In the genomic region with DNA sequence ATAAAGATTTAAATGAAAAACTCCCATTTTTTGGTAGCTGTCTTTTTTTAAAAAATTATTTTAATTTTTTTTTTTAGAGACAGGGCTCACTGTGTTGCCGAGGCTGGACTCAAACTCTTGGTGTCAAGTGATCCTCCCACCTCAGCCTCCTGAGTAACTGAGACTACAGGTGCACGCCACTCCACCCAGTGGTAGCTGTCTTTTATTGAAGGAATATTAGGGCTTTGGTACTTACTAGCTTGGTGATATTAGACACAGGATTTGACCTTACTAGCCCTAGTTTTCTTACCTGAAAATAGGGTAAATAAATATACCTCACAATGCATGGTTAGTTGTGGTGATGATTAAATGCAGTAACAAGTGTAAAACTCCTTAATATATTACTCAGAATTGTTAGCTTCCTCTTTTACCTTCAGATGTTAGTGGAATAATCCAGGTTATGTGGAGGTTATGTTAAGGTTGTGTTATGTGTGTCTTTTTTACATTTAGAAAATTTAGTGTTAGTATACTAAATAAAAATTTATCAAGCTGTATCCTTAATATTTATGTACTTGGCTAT, we compare ENCODE assay signal across 17 cellular contexts.
A peak's percentile ranks its signal among the peaks of the same experiment; 100 is the strongest.
DNase-seq lines count a peak whose midpoint lies in the region; ATAC-seq, FAIRE-seq and TF ChIP-seq lines count a peak whose summit lies in the region.
"Had no signal": no experiment of that assay in that cellular context is flagged by ENCODE, and none has a peak within 500 bp of the region (broad histone marks: within the 10 kb centered on the region; RNA-seq: fewer than 3 reads in every experiment).

No MANE protein-coding gene starts in this region.

- peaks cover 33% of the 10 kb centered on the region for H3K79me2 ChIP-seq in DND-41 (ENCODE audit: insufficient read depth, low read length)

- no peak for FAIRE-seq in small intestine (lab: Jason Lieb, UNC)
- FAIRE-seq: pancreas had no signal

- no peaks in the 10 kb centered on the region for H3K9me3 Mint-ChIP-seq in mesothelial cell of epicardium
- no peaks in the 10 kb centered on the region for H3K9me3 Mint-ChIP-seq in activated T-cell treated with anti-CD3 and anti-CD28 coated beads, Interleukin-2, amount 50 U/mL, for 4 hours
- H3K9me3 Mint-ChIP-seq: activated CD4-positive, alpha-beta T cell treated with anti-CD3 and anti-CD28 coated beads, Interleukin-2, amount 10 ng/mL, durations not matched to agents 7 days and 5 days; activated naive CD4-positive, alpha-beta T cell treated with anti-CD3 and anti-CD28 coated beads, Interleukin-2, amount 50 U/mL, for 72 hours had no signal

- H3K27me3 Mint-ChIP-seq in mesothelial cell of epicardium (ENCODE audit: low read depth) = no peaks in the 10 kb centered on the region
- H3K27me3 Mint-ChIP-seq in activated T-cell treated with anti-CD3 and anti-CD28 coated beads, Interleukin-2, amount 50 U/mL, for 4 hours (ENCODE audit: low read depth) = no peaks in the 10 kb centered on the region
- H3K27me3 Mint-ChIP-seq: activated CD4-positive, alpha-beta T cell treated with anti-CD3 and anti-CD28 coated beads, Interleukin-2, amount 10 ng/mL, durations not matched to agents 7 days and 5 days had no signal

- H3K36me3 Mint-ChIP-seq in mesothelial cell of epicardium = no peaks in the 10 kb centered on the region
- peaks cover 5% of the 10 kb centered on the region for H3K36me3 Mint-ChIP-seq in activated T-cell treated with anti-CD3 and anti-CD28 coated beads, Interleukin-2, amount 50 U/mL, for 4 hours (ENCODE audit: insufficient read depth)
- H3K36me3 Mint-ChIP-seq: activated naive CD4-positive, alpha-beta T cell treated with anti-CD3 and anti-CD28 coated beads, Interleukin-2, amount 50 U/mL, for 72 hours had no signal

- H3K4me1 Mint-ChIP-seq in mesothelial cell of epicardium = peaks cover 20% of the 10 kb centered on the region
- peaks cover 7% of the 10 kb centered on the region for H3K4me1 Mint-ChIP-seq in activated T-cell treated with anti-CD3 and anti-CD28 coated beads, Interleukin-2, amount 50 U/mL, for 4 hours (ENCODE audit: low read depth)

- ATAC-seq in DND-41 (ENCODE audit: insufficient read depth, low read depth) (no peak; the same call in 2 of the 3 replicates), RWPE2 (ENCODE audit: low read depth) (no peak), GM18498 (IDR thresholded peaks at IDR 0.05; ENCODE audit: unreplicated experiment) (no peak)
- no peak for ATAC-seq in activated T-cell treated with anti-CD3 and anti-CD28 coated beads, Interleukin-2, amount 50 U/mL, for 4 hours
- ATAC-seq: activated naive CD4-positive, alpha-beta T cell treated with anti-CD3 and anti-CD28 coated beads, Interleukin-2, amount 50 U/mL, for 72 hours; left lobe of liver had no signal

- H3K27me3 ChIP-seq in DND-41 (ENCODE audit: insufficient read depth, low read length, poor library complexity) = no peaks in the 10 kb centered on the region
- no peaks in the 10 kb centered on the region for H3K27me3 ChIP-seq in RWPE2 (ENCODE audit: insufficient read depth, poor library complexity, severe bottlenecking)
- no peaks in the 10 kb centered on the region for H3K27me3 ChIP-seq in small intestine (ENCODE audit: control insufficient read depth in 2 of 2, insufficient read depth in 2 of 2, low read length in 2 of 2)
- H3K27me3 ChIP-seq: BLaER1 treated with 17β-estradiol and CSF1 and Interleukin-3, amounts not matched to agents 10 nM and 100 nM; body of pancreas; pancreas; spleen had no signal

- H3K4me3 ChIP-seq in DND-41 (ENCODE audit: low read depth in 1 of 2, low read length in 2 of 2) = no peak overlapping the region
- no peak overlapping the region for H3K4me3 ChIP-seq in GM12875 (ENCODE audit: low read depth, low read length)
- no peak overlapping the region for H3K4me3 ChIP-seq in RWPE2 (ENCODE audit: severe bottlenecking)
- no peak overlapping the region for H3K4me3 ChIP-seq in small intestine (ENCODE audit: low read depth in 1 of 2, low read length in 2 of 2)
- H3K4me3 ChIP-seq: BLaER1 treated with 17β-estradiol and CSF1 and Interleukin-3, amounts not matched to agents 10 nM and 100 nM; body of pancreas; pancreas; spleen; thoracic aorta had no signal

- DNase-seq in DND-41 (no peak), RWPE2 (ENCODE audit: low spot score) (no peak), mesothelial cell of epicardium (ENCODE audit: low spot score in 2 of 2, unreplicated experiment in 2 of 2) (no peak), small intestine (no peak)
- no peak for DNase-seq in activated T-cell treated with anti-CD3 and anti-CD28 coated beads, Interleukin-2, amount 50 U/mL, for 4 hours
- DNase-seq: activated CD4-positive, alpha-beta T cell treated with anti-CD3 and anti-CD28 coated beads, Interleukin-2, amount 10 ng/mL, durations not matched to agents 7 days and 5 days; body of pancreas; DMS153; NCI-H2081; pancreas; spleen had no signal

- H3K9ac ChIP-seq in DND-41 (ENCODE audit: low read depth, low read length) = no peak overlapping the region

- 64 to 90% (median 69%) methylated on average over 2 of the region's 2 CpGs for WGBS in small intestine, 3 donors

- H3K27ac Mint-ChIP-seq in mesothelial cell of epicardium = peak overlapping the region; percentile 12
- H3K27ac Mint-ChIP-seq: activated CD4-positive, alpha-beta T cell treated with anti-CD3 and anti-CD28 coated beads, Interleukin-2, amount 10 ng/mL, durations not matched to agents 7 days and 5 days; activated naive CD4-positive, alpha-beta T cell treated with anti-CD3 and anti-CD28 coated beads, Interleukin-2, amount 50 U/mL, for 72 hours had no signal

- H3K9me3 ChIP-seq in DND-41 (ENCODE audit: insufficient read depth, low read length, severe bottlenecking) = no peaks in the 10 kb centered on the region
- no peaks in the 10 kb centered on the region for H3K9me3 ChIP-seq in RWPE2 (ENCODE audit: severe bottlenecking)
- no peaks in the 10 kb centered on the region for H3K9me3 ChIP-seq in small intestine (ENCODE audit: control insufficient read depth, low read depth)
- H3K9me3 ChIP-seq: BLaER1 treated with 17β-estradiol and CSF1 and Interleukin-3, amounts not matched to agents 10 nM and 100 nM; body of pancreas; pancreas; spleen; thoracic aorta had no signal

- H3K27ac ChIP-seq in DND-41 (ENCODE audit: low read length) (no peak overlapping the region), RWPE2 (ENCODE audit: poor library complexity, severe bottlenecking) (peak overlapping the region; percentile 89), small intestine (ENCODE audit: low read depth in 1 of 2, low read length in 1 of 2) (no peak overlapping the region)

- TF ChIP-seq CTCF in DND-41 (IDR thresholded peaks at IDR 0.05; ENCODE audit: borderline replicate concordance, extremely low read depth, low read length, poor library complexity, severe bottlenecking) (peak; percentile 18), GM12875 (IDR thresholded peaks at IDR 0.05; ENCODE audit: borderline replicate concordance, insufficient read depth, low read depth, low read length) (0 out of 2 replicates have a peak, but pooled peaks have one; percentile 3), RWPE2 (IDR thresholded peaks at IDR 0.05; ENCODE audit: poor library complexity, severe bottlenecking) (peak; percentile 10), mesothelial cell of epicardium (IDR thresholded peaks at IDR 0.05; ENCODE audit: unreplicated experiment) (no peak)

- no peak overlapping the region for H3K4me3 Mint-ChIP-seq in mesothelial cell of epicardium
- no peak overlapping the region for H3K4me3 Mint-ChIP-seq in activated T-cell treated with anti-CD3 and anti-CD28 coated beads, Interleukin-2, amount 50 U/mL, for 4 hours
- H3K4me3 Mint-ChIP-seq: activated CD4-positive, alpha-beta T cell treated with anti-CD3 and anti-CD28 coated beads, Interleukin-2, amount 10 ng/mL, durations not matched to agents 7 days and 5 days had no signal

- no peaks in the 10 kb centered on the region; the same call in 1 of the 2 replicates for H4K20me1 ChIP-seq in DND-41 (ENCODE audit: insufficient read depth, low read length)

- H3K4me2 ChIP-seq in DND-41 (ENCODE audit: insufficient read depth, low read length) = no peak overlapping the region

- H3K4me1 ChIP-seq in DND-41 (ENCODE audit: insufficient read depth, low read length) (peaks cover 6% of the 10 kb centered on the region; the same call in 1 of the 2 replicates), RWPE2 (ENCODE audit: insufficient read depth, poor library complexity, severe bottlenecking) (peaks cover 28% of the 10 kb centered on the region), small intestine (ENCODE audit: control insufficient read depth in 2 of 2, insufficient read depth in 1 of 2, low read depth in 1 of 2, low read length in 1 of 2) (peaks cover 0 to 5% of the 10 kb centered on the region in 2 donors)

- H2AFZ ChIP-seq in DND-41 (ENCODE audit: low read depth, low read length) = no peak overlapping the region

- H3K36me3 ChIP-seq in DND-41 (ENCODE audit: insufficient read depth, low read length) = no peaks in the 10 kb centered on the region
- peaks cover 8% of the 10 kb centered on the region; the same call in 1 of the 2 replicates for H3K36me3 ChIP-seq in RWPE2 (ENCODE audit: low read depth)
- H3K36me3 ChIP-seq in small intestine (ENCODE audit: control insufficient read depth in 2 of 2, insufficient read depth in 2 of 2, low read length in 2 of 2) = no peaks in the 10 kb centered on the region
- H3K36me3 ChIP-seq: pancreas, thoracic aorta had no signal
